18 cellular contexts compared by ENCODE assay signal in the genomic region with DNA sequence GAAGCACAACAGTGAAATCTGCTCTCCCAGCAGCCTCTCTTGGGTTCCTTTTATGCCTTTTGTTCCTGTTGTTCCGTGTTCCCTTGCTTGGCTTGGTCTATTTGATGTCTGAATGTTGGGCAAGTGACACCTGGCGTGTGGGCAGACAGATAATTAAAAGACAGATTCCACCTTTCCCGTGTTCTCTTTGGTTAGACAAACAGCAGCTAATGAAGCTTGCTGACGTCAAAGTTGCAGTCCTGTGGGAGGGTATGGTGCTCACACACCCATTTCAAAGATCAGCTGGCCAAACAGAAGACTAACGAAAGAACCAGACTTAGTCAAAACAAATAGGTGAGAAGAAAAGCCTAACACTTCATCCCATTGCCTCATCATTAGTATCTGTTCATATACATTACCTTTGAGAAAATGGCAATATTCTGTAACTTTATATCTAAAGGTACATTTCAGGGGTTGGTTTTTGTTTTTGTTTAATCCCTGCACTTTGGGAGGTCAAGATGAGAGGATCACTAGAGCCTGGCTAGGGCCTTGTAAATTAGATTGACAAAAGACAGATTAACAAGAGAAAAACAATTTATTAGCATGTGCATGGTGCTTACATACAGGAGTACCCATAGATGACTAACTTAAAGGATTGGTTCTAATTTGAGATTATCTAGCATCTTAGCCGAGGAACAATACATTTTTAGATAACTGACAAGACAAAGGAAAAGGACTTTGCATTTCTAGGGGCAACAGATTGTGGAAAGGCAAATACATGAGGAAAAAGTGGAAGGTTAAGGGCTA.
DNase-seq lines count a peak whose midpoint lies in the region; ATAC-seq lines count a peak whose summit lies in the region.
"Had no signal": no experiment of that assay in that cellular context is flagged by ENCODE, and none has a peak within 500 bp of the region (broad histone marks: within the 10 kb centered on the region; RNA-seq: fewer than 3 reads in every experiment).

No MANE protein-coding gene starts in this region.

- H3K4me1 Mint-ChIP-seq in stimulated activated memory B cell treated with anti-CD40 and anti-IgM and Interleukin-4, amounts not matched to agents 10 μg/mL and 1 μg/mL and 100 μg/mL, for 72 hours: peaks cover 8% of the 10 kb centered on the region

- H3K4me3 Mint-ChIP-seq in stimulated activated memory B cell treated with anti-CD40 and anti-IgM and Interleukin-4, amounts not matched to agents 10 μg/mL and 1 μg/mL and 100 μg/mL, for 72 hours: no peak overlapping the region
- H3K4me3 Mint-ChIP-seq: activated naive CD4-positive, alpha-beta T cell treated with anti-CD3 and anti-CD28 coated beads for 36 hours; CD8-positive, alpha-beta T cell; endodermal cell had no signal

- ATAC-seq in HG02852 (IDR thresholded peaks at IDR 0.05; ENCODE audit: unreplicated experiment): peak; percentile 50
- peak; percentile 45 for ATAC-seq in stimulated activated memory B cell treated with anti-CD40 and anti-IgM and Interleukin-4, amounts not matched to agents 10 μg/mL and 1 μg/mL and 100 μg/mL, for 72 hours
- ATAC-seq: CD8-positive, alpha-beta T cell; gastrocnemius medialis had no signal

- H3K27me3 Mint-ChIP-seq in stimulated activated memory B cell treated with anti-CD40 and anti-IgM and Interleukin-4, amounts not matched to agents 10 μg/mL and 1 μg/mL and 100 μg/mL, for 72 hours: peaks cover 29% of the 10 kb centered on the region

- H3K9me3 Mint-ChIP-seq in stimulated activated memory B cell treated with anti-CD40 and anti-IgM and Interleukin-4, amounts not matched to agents 10 μg/mL and 1 μg/mL and 100 μg/mL, for 72 hours: no peaks in the 10 kb centered on the region
- H3K9me3 Mint-ChIP-seq: activated naive CD4-positive, alpha-beta T cell treated with anti-CD3 and anti-CD28 coated beads for 36 hours; CD8-positive, alpha-beta T cell; endodermal cell had no signal

- H3K27ac Mint-ChIP-seq in stimulated activated memory B cell treated with anti-CD40 and anti-IgM and Interleukin-4, amounts not matched to agents 10 μg/mL and 1 μg/mL and 100 μg/mL, for 72 hours: no peak overlapping the region
- H3K27ac Mint-ChIP-seq: activated naive CD4-positive, alpha-beta T cell treated with anti-CD3 and anti-CD28 coated beads for 36 hours; CD8-positive, alpha-beta T cell; endodermal cell had no signal

- DNase-seq in NCI-H2081 (lab: John Stamatoyannopoulos, UW) (peak; percentile 5 to 14), NCI-H2081 treated with DMSO at 0.1 percent for 48 hours (lab: John Stamatoyannopoulos, UW) (no peak), NCI-H1930 (lab: John Stamatoyannopoulos, UW) (peak; percentile 24 to 56), RPMI8226 (no peak), ecto neural progenitor cell (ENCODE audit: low spot score) (no peak)
- no peak for DNase-seq in stimulated activated CD4-positive, alpha-beta T cell treated with anti-CD3 and anti-CD28 coated beads, Interleukin-15, amount 100 ng/mL, for 24 hours
- DNase-seq: activated naive CD4-positive, alpha-beta T cell treated with anti-CD3 and anti-CD28 coated beads for 36 hours; CD8-positive, alpha-beta T cell; endodermal cell; gastrocnemius medialis; GF-D8; NCI-H2029; nucleus accumbens; spleen; testis; WERI-Rb-1 had no signal

- H3K36me3 Mint-ChIP-seq in stimulated activated memory B cell treated with anti-CD40 and anti-IgM and Interleukin-4, amounts not matched to agents 10 μg/mL and 1 μg/mL and 100 μg/mL, for 72 hours: no peaks in the 10 kb centered on the region
- H3K36me3 Mint-ChIP-seq: CD8-positive, alpha-beta T cell had no signal

Comparison
In these comparisons a context has a peak if more than half of its experiments do, and no peak if none do; other contexts are left out.
1. DNase-seq: peak in NCI-H2081 (2 of 2) and NCI-H1930 (2 of 2); none in NCI-H2081 treated with DMSO at 0.1 percent for 48 hours (single experiment), RPMI8226 (single experiment), stimulated activated CD4-positive, alpha-beta T cell treated with anti-CD3 and anti-CD28 coated beads, Interleukin-15, amount 100 ng/mL, for 24 hours (single experiment) and ecto neural progenitor cell (single experiment).